In the genomic region with DNA sequence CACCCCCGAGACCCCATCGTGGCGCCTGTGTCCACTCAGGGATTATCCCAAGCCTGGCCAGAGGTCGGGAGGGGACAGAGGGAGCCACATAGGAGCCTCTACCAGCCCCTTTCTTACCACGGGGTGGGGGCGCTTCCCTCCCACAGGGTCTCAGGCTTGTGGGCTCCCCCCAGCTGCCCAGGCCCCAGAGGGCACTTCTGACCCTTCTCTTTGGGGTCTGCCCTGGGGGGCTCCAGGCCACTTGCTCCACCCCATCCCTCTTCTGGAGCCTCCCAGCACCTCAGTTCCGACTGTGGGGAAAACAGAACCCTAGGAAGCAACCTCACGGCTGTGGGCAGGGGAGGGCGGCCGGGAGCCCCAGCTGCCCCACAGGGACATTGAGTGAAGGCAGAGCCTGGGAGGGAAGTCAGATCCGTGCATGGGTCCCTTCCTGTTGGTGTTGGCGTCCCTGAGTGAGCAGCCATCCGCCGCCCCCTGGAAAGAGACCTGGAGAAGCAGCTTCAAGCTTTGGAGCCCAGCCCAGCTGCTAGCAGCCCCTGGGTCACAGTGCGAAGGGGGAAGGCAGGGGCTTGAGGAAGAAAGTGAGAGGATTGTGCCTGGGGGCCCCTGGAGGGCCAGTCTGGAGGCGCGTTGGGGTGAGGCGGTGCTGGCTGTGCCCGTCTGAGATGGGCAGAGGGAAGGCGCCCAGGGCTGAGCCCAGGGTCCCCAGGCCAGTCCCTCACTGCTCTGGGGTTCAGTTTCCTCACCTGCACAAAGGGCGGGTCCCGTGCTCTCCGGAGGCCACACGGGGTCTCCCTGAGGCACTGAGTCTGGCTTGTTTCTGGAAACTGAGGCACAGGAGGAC, we compare ENCODE assay signal across 8 cellular contexts. TPM values are rescaled to one million over a fixed set of nuclear protein-coding genes. Genes with fewer than 3 reads are reported as not detected.
DNase-seq lines count a peak whose midpoint lies in the region; ATAC-seq and TF ChIP-seq lines count a peak whose summit lies in the region.

No MANE protein-coding gene starts in this region.

- H4K8ac ChIP-seq in neuronal stem cell (ENCODE audit: low read depth, low read length), result no peak overlapping the region

- H3K9ac ChIP-seq in neuronal stem cell (ENCODE audit: low read depth, low read length, poor library complexity), result peak overlapping the region; percentile 21

- peak overlapping the region; percentile 93 for H3K4ac ChIP-seq in neuronal stem cell (ENCODE audit: low read length)

- intact Hi-C loops in dendritic cell treated with granulocyte-macrophage colony-stimulating factor and Interleukin-4, amounts not matched to agents 40 ng/mL and 50 ng/mL, for 4 days (cut with micrococcal nuclease), result loop anchor here (5.0 kb wide), 2 partner anchors 46 to 61 kb away; no protein-coding TSS in a partner anchor

- peaks cover 11 to 14% of the 10 kb centered on the region in 2 donors for H3K4me1 ChIP-seq in neuronal stem cell (ENCODE audit: control insufficient read depth in 2 of 2, insufficient read depth in 1 of 2, low read depth in 1 of 2, low read length in 2 of 2)
- H3K4me1 ChIP-seq in tibial nerve, result peaks cover 0 to 32% (median 11%) of the 10 kb centered on the region in 4 donors

- DNase-seq in CD1c-positive myeloid dendritic cell (ENCODE audit: extremely low spot score) (peak; percentile 42), NCI-H1694 treated with DMSO at 0.1 percent for 48 hours (lab: John Stamatoyannopoulos, UW) (peak; percentile 54), neuronal stem cell (ENCODE audit: low spot score) (no peak), MV-4-11 (lab: John Stamatoyannopoulos, UW) (no peak), tibial nerve (ENCODE audit: low spot score in 2 of 2) (no peak)

- H3K27me3 ChIP-seq in neuronal stem cell (ENCODE audit: control insufficient read depth in 3 of 3, insufficient read depth in 3 of 3, low read depth in 1 of 3, low read length in 3 of 3), result no peaks in the 10 kb centered on the region
- no peaks in the 10 kb centered on the region for H3K27me3 ChIP-seq in tibial nerve

- H2AFZ ChIP-seq in neuronal stem cell (ENCODE audit: low read length), result peak overlapping the region; percentile 92

- peak overlapping the region; percentile 88 for H3K4me3 Mint-ChIP-seq in dendritic cell treated with granulocyte-macrophage colony-stimulating factor and Interleukin-4, amounts not matched to agents 40 ng/mL and 50 ng/mL, for 4 days

- TF ChIP-seq EP300 in tibial nerve (IDR thresholded peaks at IDR 0.05), result no peak

- peak overlapping the region; percentile 46 for H2BK15ac ChIP-seq in neuronal stem cell (ENCODE audit: low read length)

- H3K36me3 ChIP-seq in neuronal stem cell (replicated peaks in 1 of 2; ENCODE audit: control insufficient read depth in 2 of 2, insufficient read depth in 2 of 2, low read length in 2 of 2) (no peaks in the 10 kb centered on the region), tibial nerve (peaks cover 0 to 12% (median 0%) of the 10 kb centered on the region in 3 donors)

- H3K36me3 Mint-ChIP-seq in dendritic cell treated with granulocyte-macrophage colony-stimulating factor and Interleukin-4, amounts not matched to agents 40 ng/mL and 50 ng/mL, for 4 days (ENCODE audit: low read depth), result peaks cover 33% of the 10 kb centered on the region

- no CpG with 5 or more reads among the region's 24 CpGs for WGBS in neuronal stem cell (ENCODE audit: extremely low coverage in 2 of 2, insufficient read length in 2 of 2, insufficient replicate concordance in 1 of 2), 2 donors
- WGBS in tibial nerve, 2 donors, result 67% methylated on average over 20 to 22 of the region's 24 CpGs

- H3K9me3 ChIP-seq in neuronal stem cell (replicated peaks in 1 of 2; ENCODE audit: control insufficient read depth in 2 of 2, insufficient read depth in 1 of 2, low read depth in 1 of 2, low read length in 2 of 2) (no peaks in the 10 kb centered on the region), tibial nerve (no peaks in the 10 kb centered on the region)

- peaks cover 7% of the 10 kb centered on the region for H3K79me1 ChIP-seq in neuronal stem cell (ENCODE audit: low read depth, low read length)

- ATAC-seq in HG03457 (IDR thresholded peaks at IDR 0.05; ENCODE audit: unreplicated experiment), result no peak
- ATAC-seq in GM21447 (IDR thresholded peaks at IDR 0.05; ENCODE audit: unreplicated experiment), result no peak

- peak overlapping the region; percentile 71 for H3K27ac Mint-ChIP-seq in dendritic cell treated with granulocyte-macrophage colony-stimulating factor and Interleukin-4, amounts not matched to agents 40 ng/mL and 50 ng/mL, for 4 days

- no peak overlapping the region for H3K4me2 ChIP-seq in neuronal stem cell (ENCODE audit: insufficient read depth, low read length, poor library complexity, severe bottlenecking)

- H2BK120ac ChIP-seq in neuronal stem cell (ENCODE audit: low read depth, low read length), result peak overlapping the region; percentile 73

- H3K27me3 Mint-ChIP-seq in dendritic cell treated with granulocyte-macrophage colony-stimulating factor and Interleukin-4, amounts not matched to agents 40 ng/mL and 50 ng/mL, for 4 days, result peaks cover 7% of the 10 kb centered on the region

- peak overlapping the region; percentile 66 for H2BK5ac ChIP-seq in neuronal stem cell (ENCODE audit: low read length)

- H2AK5ac ChIP-seq in neuronal stem cell (ENCODE audit: low read depth, low read length), result peak overlapping the region; percentile 94

- H3K27ac ChIP-seq in neuronal stem cell (replicated peaks; ENCODE audit: low read length) (no peak overlapping the region), tibial nerve (no peak overlapping the region)

- H3K4me1 Mint-ChIP-seq in dendritic cell treated with granulocyte-macrophage colony-stimulating factor and Interleukin-4, amounts not matched to agents 40 ng/mL and 50 ng/mL, for 4 days (ENCODE audit: low read depth), result peaks cover 93% of the 10 kb centered on the region

- peak overlapping the region; percentile 75 for H3K14ac ChIP-seq in neuronal stem cell (ENCODE audit: low read length)

- no peaks in the 10 kb centered on the region for H3K9me3 Mint-ChIP-seq in dendritic cell treated with granulocyte-macrophage colony-stimulating factor and Interleukin-4, amounts not matched to agents 40 ng/mL and 50 ng/mL, for 4 days

- H3K23ac ChIP-seq in neuronal stem cell (ENCODE audit: low read depth, low read length, poor library complexity), result peak overlapping the region; percentile 85

- TF ChIP-seq POLR2A in tibial nerve (IDR thresholded peaks at IDR 0.05), result no peak

- H4K91ac ChIP-seq in neuronal stem cell (ENCODE audit: low read depth, low read length, poor library complexity), result no peak overlapping the region

- H3K18ac ChIP-seq in neuronal stem cell (ENCODE audit: low read length), result peak overlapping the region; percentile 86

- TF ChIP-seq CTCF in tibial nerve (IDR thresholded peaks at IDR 0.05), result no peak

- H3K4me3 ChIP-seq in neuronal stem cell (ENCODE audit: low read length in 2 of 2), result no peak overlapping the region
- peak overlapping the region in 1 of 4 donors; percentile 34 for H3K4me3 ChIP-seq in tibial nerve

- peak overlapping the region; percentile 41 for H2BK12ac ChIP-seq in neuronal stem cell (ENCODE audit: low read length)

RNA-seq across cellular contexts. Expression of gene RRP1, which starts 22.1 kb away (rescaled TPM):
- polyA plus RNA-seq in neuronal stem cell (2013, experiment 1 of 2), result 18.5 TPM
- 19.3 TPM for polyA plus RNA-seq in neuronal stem cell (2013, experiment 2 of 2)
- total RNA-seq in tibial nerve, result 10 to 100 TPM; 15.5 to 29.4 (median 19.0) TPM

RNA-seq across cellular contexts. Expression of gene CSTB, which starts 35.4 kb away (rescaled TPM):
- polyA plus RNA-seq in neuronal stem cell (2013, experiment 1 of 2), result 86.0 TPM
- 88.8 TPM for polyA plus RNA-seq in neuronal stem cell (2013, experiment 2 of 2)
- total RNA-seq in tibial nerve, result 10 to 100 TPM; 11.4 to 16.7 (median 13.3) TPM

RNA-seq across cellular contexts. Expression of gene AGPAT3, which starts 53.5 kb away (rescaled TPM):
- polyA plus RNA-seq in neuronal stem cell (2013, experiment 1 of 2), result 7.7 TPM
- polyA plus RNA-seq in neuronal stem cell (2013, experiment 2 of 2), result 7.4 TPM
- total RNA-seq in tibial nerve, result 10 to 100 TPM; 29.9 to 45.6 (median 36.4) TPM

Comparison
In these comparisons a context has a peak if more than half of its experiments do, and no peak if none do; other contexts are left out.
1. DNase-seq: peak in CD1c-positive myeloid dendritic cell (single experiment) and NCI-H1694 treated with DMSO at 0.1 percent for 48 hours (single experiment); none in neuronal stem cell (single experiment), MV-4-11 (single experiment) and tibial nerve (0 of 2).